In the genomic region with DNA sequence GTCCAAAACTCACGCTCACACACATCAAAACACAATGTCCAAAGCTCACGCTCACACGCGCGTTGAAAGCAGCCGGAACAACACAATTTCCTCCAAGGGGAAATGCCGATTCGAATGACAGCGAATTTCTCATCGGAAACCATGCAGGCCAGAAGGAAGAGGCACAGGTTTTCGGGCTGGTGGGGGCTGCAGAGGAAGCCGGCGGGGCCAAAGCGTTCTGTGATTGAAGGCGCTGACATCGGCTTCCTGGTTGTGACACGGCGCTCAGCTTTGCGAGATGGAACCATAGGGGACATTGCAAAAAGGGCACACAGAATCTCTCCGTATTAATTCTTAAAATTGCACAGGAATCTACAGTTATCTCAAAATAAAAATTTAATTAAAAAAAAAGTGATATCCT, we compare ENCODE assay signal across 10 cellular contexts.
A peak's percentile ranks its signal among the peaks of the same experiment; 100 is the strongest.
DNase-seq lines count a peak whose midpoint lies in the region; TF ChIP-seq lines count a peak whose summit lies in the region.
"Had no signal": no experiment of that assay in that cellular context is flagged by ENCODE, and none has a peak within 500 bp of the region (broad histone marks: within the 10 kb centered on the region; RNA-seq: fewer than 3 reads in every experiment).

No MANE protein-coding gene starts in this region.

- intact Hi-C loops in CD4-positive, alpha-beta memory T cell (cut with micrococcal nuclease): loop anchor here (1.0 to 5.0 kb wide), 2 partner anchors 11 to 266 kb away; no protein-coding TSS in a partner anchor
- intact Hi-C loops in activated CD4-positive, alpha-beta memory T cell treated with anti-CD3 and anti-CD28 coated beads for 36 hours (cut with micrococcal nuclease): loop anchor here (1.0 to 5.0 kb wide), 2 partner anchors 11 to 571 kb away; no protein-coding TSS in a partner anchor

- DNase-seq in CD4-positive, alpha-beta memory T cell: peak; percentile 70 to 82 (median 73)
- DNase-seq in activated CD4-positive, alpha-beta memory T cell treated with anti-CD3 and anti-CD28 coated beads for 36 hours: peak; percentile 81
- DNase-seq in activated naive CD8-positive, alpha-beta T cell treated with anti-CD3 and anti-CD28 coated beads for 36 hours: peak; percentile 73
- peak; percentile 59 for DNase-seq in stimulated activated CD4-positive, alpha-beta T cell treated with anti-CD3 and anti-CD28 coated beads, Interleukin-1b, Interleukin-23, amount 100 ng/mL, for 48 hours
- DNase-seq in D341Med (ENCODE audit: low spot score): no peak
- DNase-seq in NAMALWA (ENCODE audit: low spot score): no peak
- DNase-seq in HFFc6: no peak
- no peak for DNase-seq in OCI-M2 (lab: John Stamatoyannopoulos, UW; ENCODE audit: unreplicated experiment)
- DNase-seq: NCI-H1930 had no signal

- CTCF ChIA-PET in CD4-positive, alpha-beta memory T cell (lab: Charles Lee; ENCODE audit: partially characterized antibody): interaction anchor here (1.8 to 2.7 kb wide), 2 partner anchors 11 to 18 kb away, joined by 5 to 11 read pairs; no protein-coding TSS in a partner anchor
- CTCF ChIA-PET in activated CD4-positive, alpha-beta memory T cell treated with anti-CD3 and anti-CD28 coated beads for 36 hours (lab: Charles Lee): interaction anchor here (1.6 kb wide), 1 partner anchor 18 kb away, joined by 5 read pairs; no protein-coding TSS in a partner anchor

- H3K36me3 ChIP-seq in CD4-positive, alpha-beta memory T cell (ENCODE audit: insufficient read depth, low read length): no peaks in the 10 kb centered on the region

- peak overlapping the region; percentile 50 for H3K27ac ChIP-seq in CD4-positive, alpha-beta memory T cell (ENCODE audit: low read depth, low read length)

- no peaks in the 10 kb centered on the region for H3K9me3 ChIP-seq in CD4-positive, alpha-beta memory T cell (ENCODE audit: control insufficient read depth in 1 of 2, low read length in 2 of 2)

- H3K4me3 ChIP-seq in CD4-positive, alpha-beta memory T cell (ENCODE audit: low read length in 2 of 2): peak overlapping the region; percentile 61 to 74
- H3K4me3 ChIP-seq: smooth muscle cell had no signal

- H3K9me3 Mint-ChIP-seq in CD4-positive, alpha-beta memory T cell: peaks cover 0 to 10% (median 3%) of the 10 kb centered on the region in 8 donors
- peaks cover 14% of the 10 kb centered on the region for H3K9me3 Mint-ChIP-seq in activated CD4-positive, alpha-beta memory T cell treated with anti-CD3 and anti-CD28 coated beads for 36 hours
- H3K9me3 Mint-ChIP-seq in activated naive CD8-positive, alpha-beta T cell treated with anti-CD3 and anti-CD28 coated beads for 36 hours: no peaks in the 10 kb centered on the region
- peaks cover 13% of the 10 kb centered on the region for H3K9me3 Mint-ChIP-seq in HFFc6

- H3K27me3 ChIP-seq in CD4-positive, alpha-beta memory T cell (ENCODE audit: insufficient read depth, low read length): no peaks in the 10 kb centered on the region

- no peak for TF ChIP-seq CTCF in HFFc6 (IDR thresholded peaks at IDR 0.05)

- peaks cover 24% of the 10 kb centered on the region for H3K4me1 ChIP-seq in CD4-positive, alpha-beta memory T cell (ENCODE audit: insufficient read depth, low read length)

- no peak overlapping the region for H3K27ac Mint-ChIP-seq in CD4-positive, alpha-beta memory T cell
- H3K27ac Mint-ChIP-seq in activated CD4-positive, alpha-beta memory T cell treated with anti-CD3 and anti-CD28 coated beads for 36 hours: no peak overlapping the region
- no peak overlapping the region for H3K27ac Mint-ChIP-seq in activated naive CD8-positive, alpha-beta T cell treated with anti-CD3 and anti-CD28 coated beads for 36 hours
- no peak overlapping the region for H3K27ac Mint-ChIP-seq in HFFc6

- H3K4me3 Mint-ChIP-seq in CD4-positive, alpha-beta memory T cell: no peak overlapping the region
- no peak overlapping the region for H3K4me3 Mint-ChIP-seq in activated CD4-positive, alpha-beta memory T cell treated with anti-CD3 and anti-CD28 coated beads for 36 hours
- no peak overlapping the region for H3K4me3 Mint-ChIP-seq in activated naive CD8-positive, alpha-beta T cell treated with anti-CD3 and anti-CD28 coated beads for 36 hours
- H3K4me3 Mint-ChIP-seq in HFFc6: no peak overlapping the region

- POLR2A ChIA-PET in CD4-positive, alpha-beta memory T cell (lab: Charles Lee; ENCODE audit: partially characterized antibody): interaction anchor here (0.8 to 3.2 kb wide), 14 partner anchors 8 to 571 kb away, joined by 3 to 73 read pairs (median 7); no protein-coding TSS in a partner anchor
- POLR2A ChIA-PET in activated CD4-positive, alpha-beta memory T cell treated with anti-CD3 and anti-CD28 coated beads for 36 hours (lab: Charles Lee): interaction anchor here (1.2 to 2.9 kb wide), 2 partner anchors 11 to 462 kb away, joined by 4 to 15 read pairs; no protein-coding TSS in a partner anchor

- H3K27me3 Mint-ChIP-seq in CD4-positive, alpha-beta memory T cell: no peaks in the 10 kb centered on the region
- no peaks in the 10 kb centered on the region for H3K27me3 Mint-ChIP-seq in activated CD4-positive, alpha-beta memory T cell treated with anti-CD3 and anti-CD28 coated beads for 36 hours
- H3K27me3 Mint-ChIP-seq in activated naive CD8-positive, alpha-beta T cell treated with anti-CD3 and anti-CD28 coated beads for 36 hours: no peaks in the 10 kb centered on the region
- peaks cover 2% of the 10 kb centered on the region for H3K27me3 Mint-ChIP-seq in HFFc6 (ENCODE audit: insufficient read depth)

- H3K36me3 Mint-ChIP-seq in CD4-positive, alpha-beta memory T cell: peaks cover 0 to 10% of the 10 kb centered on the region in 2 donors
- H3K36me3 Mint-ChIP-seq in activated CD4-positive, alpha-beta memory T cell treated with anti-CD3 and anti-CD28 coated beads for 36 hours: peaks cover 8% of the 10 kb centered on the region
- H3K36me3 Mint-ChIP-seq in activated naive CD8-positive, alpha-beta T cell treated with anti-CD3 and anti-CD28 coated beads for 36 hours: peaks cover 9% of the 10 kb centered on the region
- peaks cover 6% of the 10 kb centered on the region; the same call in 1 of the 2 replicates for H3K36me3 Mint-ChIP-seq in HFFc6 (ENCODE audit: low read depth)

- H3K4me1 Mint-ChIP-seq in CD4-positive, alpha-beta memory T cell: peaks cover 0 to 18% (median 11%) of the 10 kb centered on the region in 4 donors
- peaks cover 13% of the 10 kb centered on the region for H3K4me1 Mint-ChIP-seq in activated CD4-positive, alpha-beta memory T cell treated with anti-CD3 and anti-CD28 coated beads for 36 hours (ENCODE audit: low read depth)
- H3K4me1 Mint-ChIP-seq in activated naive CD8-positive, alpha-beta T cell treated with anti-CD3 and anti-CD28 coated beads for 36 hours: peaks cover 10% of the 10 kb centered on the region
- no peaks in the 10 kb centered on the region for H3K4me1 Mint-ChIP-seq in HFFc6 (ENCODE audit: low read depth)

Comparison
In these comparisons a context has a peak if more than half of its experiments do, and no peak if none do; other contexts are left out.
1. DNase-seq: peak in CD4-positive, alpha-beta memory T cell (5 of 5), activated CD4-positive, alpha-beta memory T cell treated with anti-CD3 and anti-CD28 coated beads for 36 hours (single experiment), activated naive CD8-positive, alpha-beta T cell treated with anti-CD3 and anti-CD28 coated beads for 36 hours (single experiment) and stimulated activated CD4-positive, alpha-beta T cell treated with anti-CD3 and anti-CD28 coated beads, Interleukin-1b, Interleukin-23, amount 100 ng/mL, for 48 hours (single experiment); none in D341Med (single experiment), NAMALWA (single experiment), HFFc6 (single experiment) and OCI-M2 (single experiment).